14 cellular contexts compared by ENCODE assay signal in genomic region chr2:33812707-33813106, GRCh38.
"Had no signal": no experiment of that assay in that cellular context is flagged by ENCODE, and none has a peak within 500 bp of the region (broad histone marks: within the 10 kb centered on the region; RNA-seq: fewer than 3 reads in every experiment).

No MANE protein-coding gene starts in this region.

- H3K27me3 ChIP-seq: upper lobe of left lung had no signal

- H3K36me3 ChIP-seq: prostate gland, upper lobe of left lung had no signal

- H3K4me1 ChIP-seq: prostate gland, upper lobe of left lung had no signal

- H3K27ac ChIP-seq: prostate gland, upper lobe of left lung had no signal

- H3K4me3 ChIP-seq: prostate gland, upper lobe of left lung had no signal

- ATAC-seq: activated CD4-positive, CD25-positive, alpha-beta regulatory T cell treated with anti-CD3 and anti-CD28 coated beads, Interleukin-2, amount 50 U/mL, for 24 hours; effector memory CD8-positive, alpha-beta T cell; left lobe of liver; sciatic nerve had no signal

- DNase-seq: activated CD4-positive, alpha-beta T cell treated with anti-CD3 and anti-CD28 coated beads, Interleukin-2, amount 50 U/mL, for 4 hours; activated naive CD4-positive, alpha-beta T cell treated with anti-CD3 and anti-CD28 coated beads, Interleukin-2, amount 50 U/mL, for 16 hours; activated T-cell treated with anti-CD3 and anti-CD28 coated beads, Interleukin-2, amount 50 U/mL, for 1 hour; effector memory CD8-positive, alpha-beta T cell; glutamatergic neuron; occipital lobe; stimulated activated CD4-positive, alpha-beta T cell treated with anti-CD3 and anti-CD28 coated beads, Interleukin-12 subunit alpha, Interleukin-12 subunit beta, amount 100 ng/mL, for 4 hours; stimulated activated CD4-positive, alpha-beta T cell treated with anti-CD3 and anti-CD28 coated beads, Interleukin-2, amount 100 ng/mL, for 48 hours; stimulated activated naive CD4-positive, alpha-beta T cell treated with Interleukin-2 at 50 U/mL for 16 hours; upper lobe of left lung had no signal

- H3K9me3 ChIP-seq: prostate gland, upper lobe of left lung had no signal
